22 cellular contexts compared by ENCODE assay signal in the genomic region with DNA sequence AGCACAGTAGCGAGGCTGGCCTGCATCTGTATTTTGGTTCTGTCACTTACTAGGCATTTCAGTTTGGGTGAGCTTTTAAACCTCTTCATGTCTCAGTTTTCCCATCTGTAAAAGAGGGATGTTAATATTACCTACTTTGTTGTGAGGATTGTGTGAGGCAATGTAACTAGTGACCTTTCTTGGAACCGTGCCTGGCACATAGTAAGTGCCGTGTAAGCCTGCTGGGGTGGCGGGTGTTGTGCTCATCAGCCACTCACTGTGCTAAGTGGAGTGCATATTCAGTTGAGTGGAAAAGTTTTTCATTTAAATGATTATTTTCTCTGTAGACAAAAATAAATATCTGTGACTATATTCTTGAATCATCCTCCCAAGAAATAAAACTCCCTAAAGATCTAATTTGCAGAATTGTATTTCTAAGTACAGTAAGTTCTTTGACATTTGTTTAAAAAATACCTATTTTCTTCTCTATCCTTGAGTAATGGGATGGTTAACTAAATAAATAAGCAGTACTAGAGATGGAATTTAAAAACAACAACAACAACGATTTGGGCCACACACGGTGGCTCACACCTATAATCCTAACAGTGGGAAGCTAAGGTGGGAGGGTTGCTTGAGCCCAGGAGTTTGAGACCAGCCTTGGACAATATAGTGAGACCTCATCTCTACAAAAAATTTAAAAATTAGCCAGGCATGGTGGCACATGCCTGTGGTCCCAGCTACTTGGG. TPM values are rescaled to one million over a fixed set of nuclear protein-coding genes. Genes with fewer than 3 reads are reported as not detected.
DNase-seq lines count a peak whose midpoint lies in the region; ATAC-seq, FAIRE-seq and TF ChIP-seq lines count a peak whose summit lies in the region.
"Had no signal": no experiment of that assay in that cellular context is flagged by ENCODE, and none has a peak within 500 bp of the region (broad histone marks: within the 10 kb centered on the region; RNA-seq: fewer than 3 reads in every experiment).

No MANE protein-coding gene starts in this region.

- peaks cover 14% of the 10 kb centered on the region for H3K36me3 ChIP-seq in MG63
- peaks cover 0 to 23% of the 10 kb centered on the region in 2 donors for H3K36me3 ChIP-seq in left lung
- H3K36me3 ChIP-seq: lower lobe of right lung, upper lobe of right lung had no signal

- DNase-seq in EH (ENCODE audit: low read depth) (peak; percentile 29), MG63 (peak; percentile 6), left lung (no peak), NCI-H1417 (lab: John Stamatoyannopoulos, UW) (no peak), NCI-H187 treated with DMSO at 0.1 percent for 48 hours (lab: John Stamatoyannopoulos, UW) (no peak)
- DNase-seq in activated CD4-positive, CD25-positive, alpha-beta regulatory T cell (lab: John Stamatoyannopoulos, UW): no peak
- no peak for DNase-seq in activated T-helper 1 cell treated with anti-CD3 and anti-CD28 coated beads, Interleukin-12 subunit alpha, Interleukin-12 subunit beta, Interleukin-2, Interleukin-4 antibody, amounts not matched to agents 30 ng/mL and 10 ng/mL and 1 ng/mL, durations not matched to agents 14 hours and 24 hours and 36 hours (ENCODE audit: low spot score)
- DNase-seq: activated effector memory CD4-positive, alpha-beta T cell treated with Interleukin-2 at 50 U/mL for 16 hours; DMS153; effector memory CD4-positive, alpha-beta T cell; foreskin melanocyte; Karpas-422; lower lobe of right lung; NCI-H187; NCI-H774; RPMI8226; T-helper 2 cell; upper lobe of right lung had no signal

- peak; percentile 25 for ATAC-seq in left lung
- ATAC-seq: lower lobe of right lung, upper lobe of right lung had no signal

- H3K27me3 ChIP-seq in MG63 (no peaks in the 10 kb centered on the region), left lung (no peaks in the 10 kb centered on the region)
- H3K27me3 ChIP-seq: BLaER1 treated with 17β-estradiol and CSF1 and Interleukin-3, amounts not matched to agents 10 nM and 100 nM; upper lobe of right lung had no signal

- H3K27ac ChIP-seq in left lung: no peak overlapping the region
- H3K27ac ChIP-seq: BLaER1 treated with 17β-estradiol and CSF1 and Interleukin-3, amounts not matched to agents 10 nM and 100 nM; lower lobe of right lung; upper lobe of right lung had no signal

- no peaks in the 10 kb centered on the region for H3K27me3 Mint-ChIP-seq in activated T-helper 1 cell treated with anti-CD3 and anti-CD28 coated beads, Interleukin-12 subunit alpha, Interleukin-12 subunit beta, Interleukin-2, Interleukin-4 antibody, amounts not matched to agents 30 ng/mL and 10 ng/mL and 1 ng/mL, durations not matched to agents 14 hours and 24 hours and 36 hours (ENCODE audit: insufficient read depth)
- H3K27me3 Mint-ChIP-seq: progenitor cell of endocrine pancreas; stimulated activated naive CD8-positive, alpha-beta T cell treated with anti-CD3 and anti-CD28 coated beads, Interleukin-15, Interleukin-2, amounts not matched to agents 100 ng/mL and 50 ng/mL, for 24 hours had no signal

- no peak overlapping the region for H3K27ac Mint-ChIP-seq in activated T-helper 1 cell treated with anti-CD3 and anti-CD28 coated beads, Interleukin-12 subunit alpha, Interleukin-12 subunit beta, Interleukin-2, Interleukin-4 antibody, amounts not matched to agents 30 ng/mL and 10 ng/mL and 1 ng/mL, durations not matched to agents 14 hours and 24 hours and 36 hours
- H3K27ac Mint-ChIP-seq: progenitor cell of endocrine pancreas; stimulated activated naive CD8-positive, alpha-beta T cell treated with anti-CD3 and anti-CD28 coated beads, Interleukin-15, Interleukin-2, amounts not matched to agents 100 ng/mL and 50 ng/mL, for 24 hours had no signal

- TF ChIP-seq CTCF in left lung (IDR thresholded peaks at IDR 0.05): no peak

- H3K4me3 ChIP-seq in MG63 (no peak overlapping the region), left lung (no peak overlapping the region)
- H3K4me3 ChIP-seq: BLaER1 treated with 17β-estradiol and CSF1 and Interleukin-3, amounts not matched to agents 10 nM and 100 nM; lower lobe of right lung; upper lobe of right lung had no signal

- peak; percentile 64 for FAIRE-seq in endometrium (lab: Jason Lieb, UNC)

- H3K4me1 ChIP-seq in left lung: no peaks in the 10 kb centered on the region
- H3K4me1 ChIP-seq: lower lobe of right lung had no signal

- peaks cover 6% of the 10 kb centered on the region for H3K4me1 Mint-ChIP-seq in activated T-helper 1 cell treated with anti-CD3 and anti-CD28 coated beads, Interleukin-12 subunit alpha, Interleukin-12 subunit beta, Interleukin-2, Interleukin-4 antibody, amounts not matched to agents 30 ng/mL and 10 ng/mL and 1 ng/mL, durations not matched to agents 14 hours and 24 hours and 36 hours (ENCODE audit: low read depth)

- no peak overlapping the region for H3K4me3 Mint-ChIP-seq in activated T-helper 1 cell treated with anti-CD3 and anti-CD28 coated beads, Interleukin-12 subunit alpha, Interleukin-12 subunit beta, Interleukin-2, Interleukin-4 antibody, amounts not matched to agents 30 ng/mL and 10 ng/mL and 1 ng/mL, durations not matched to agents 14 hours and 24 hours and 36 hours
- H3K4me3 Mint-ChIP-seq: stimulated activated naive CD8-positive, alpha-beta T cell treated with anti-CD3 and anti-CD28 coated beads, Interleukin-15, Interleukin-2, amounts not matched to agents 100 ng/mL and 50 ng/mL, for 24 hours had no signal

- intact Hi-C loops in left lung (cut with DNase I): no loop called here
- intact Hi-C loops in activated T-helper 1 cell treated with anti-CD3 and anti-CD28 coated beads, Interleukin-12 subunit alpha, Interleukin-12 subunit beta, Interleukin-2, Interleukin-4 antibody, amounts not matched to agents 30 ng/mL and 10 ng/mL and 1 ng/mL, durations not matched to agents 14 hours and 24 hours and 36 hours (cut with micrococcal nuclease): no loop called here

- no peaks in the 10 kb centered on the region for H3K9me3 Mint-ChIP-seq in activated T-helper 1 cell treated with anti-CD3 and anti-CD28 coated beads, Interleukin-12 subunit alpha, Interleukin-12 subunit beta, Interleukin-2, Interleukin-4 antibody, amounts not matched to agents 30 ng/mL and 10 ng/mL and 1 ng/mL, durations not matched to agents 14 hours and 24 hours and 36 hours
- H3K9me3 Mint-ChIP-seq: stimulated activated naive CD8-positive, alpha-beta T cell treated with anti-CD3 and anti-CD28 coated beads, Interleukin-15, Interleukin-2, amounts not matched to agents 100 ng/mL and 50 ng/mL, for 24 hours had no signal

- no peaks in the 10 kb centered on the region for H3K9me3 ChIP-seq in MG63
- H3K9me3 ChIP-seq in left lung: no peaks in the 10 kb centered on the region
- H3K9me3 ChIP-seq: BLaER1 treated with 17β-estradiol and CSF1 and Interleukin-3, amounts not matched to agents 10 nM and 100 nM; lower lobe of right lung; upper lobe of right lung had no signal

- H3K36me3 Mint-ChIP-seq in activated T-helper 1 cell treated with anti-CD3 and anti-CD28 coated beads, Interleukin-12 subunit alpha, Interleukin-12 subunit beta, Interleukin-2, Interleukin-4 antibody, amounts not matched to agents 30 ng/mL and 10 ng/mL and 1 ng/mL, durations not matched to agents 14 hours and 24 hours and 36 hours (ENCODE audit: low read depth): peaks cover 31% of the 10 kb centered on the region

RNA-seq across cellular contexts. Expression of gene MALT1, which starts 56.7 kb away (rescaled TPM):
- 18.1 and 24.6 TPM in 2 replicates for total RNA-seq in MG63 (2014; rRNA removed; shearing (Covaris generic); ENCODE audit: low replicate concordance)
- 10 to 100 TPM; 17.1 to 23.0 TPM for total RNA-seq in left lung
- total RNA-seq in activated T-helper 1 cell treated with anti-CD3 and anti-CD28 coated beads, Interleukin-12 subunit alpha, Interleukin-12 subunit beta, Interleukin-2, Interleukin-4 antibody, amounts not matched to agents 30 ng/mL and 10 ng/mL and 1 ng/mL, durations not matched to agents 14 hours and 24 hours and 36 hours: 32.4 and 34.1 TPM in 2 replicates

Comparison
In these comparisons a context has a peak if more than half of its experiments do, and no peak if none do; other contexts are left out.
1. DNase-seq: peak in EH (single experiment) and MG63 (single experiment); none in left lung (0 of 2), NCI-H1417 (0 of 3), activated CD4-positive, CD25-positive, alpha-beta regulatory T cell (0 of 4), activated T-helper 1 cell treated with anti-CD3 and anti-CD28 coated beads, Interleukin-12 subunit alpha, Interleukin-12 subunit beta, Interleukin-2, Interleukin-4 antibody, amounts not matched to agents 30 ng/mL and 10 ng/mL and 1 ng/mL, durations not matched to agents 14 hours and 24 hours and 36 hours (single experiment) and NCI-H187 treated with DMSO at 0.1 percent for 48 hours (single experiment).